In the genomic region with DNA sequence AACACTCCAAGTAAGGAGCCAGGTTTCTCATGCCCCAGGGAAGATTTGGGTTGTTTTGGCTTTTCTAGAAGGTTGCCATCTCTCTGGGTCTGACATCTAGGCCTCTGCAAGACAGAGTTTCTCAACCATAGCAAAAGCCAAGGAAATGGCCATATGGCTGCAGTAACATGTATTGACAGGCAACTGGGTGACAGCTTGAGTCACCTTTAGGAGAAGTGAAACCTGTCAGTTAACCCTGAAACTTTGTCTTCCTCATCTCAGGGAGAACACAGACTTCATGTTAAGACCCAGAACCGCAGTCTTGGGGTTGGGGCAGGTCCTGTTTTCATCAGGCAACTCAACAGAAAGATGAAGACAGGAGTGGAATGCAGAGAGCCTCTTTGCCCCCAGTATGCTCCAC, we compare ENCODE assay signal across 8 cellular contexts. TPM values are rescaled to one million over a fixed set of nuclear protein-coding genes. Genes with fewer than 3 reads are reported as not detected.
DNase-seq lines count a peak whose midpoint lies in the region; ATAC-seq and TF ChIP-seq lines count a peak whose summit lies in the region.

No MANE protein-coding gene starts in this region.

- peaks cover 0 to 6% of the 10 kb centered on the region in 2 donors for H3K4me1 ChIP-seq in esophagus (ENCODE audit: control insufficient read depth in 2 of 2, insufficient read depth in 2 of 2, low read length in 1 of 2)

- 43 to 53% methylated on average over 1 of the region's 1 CpG for WGBS in esophagus, 2 donors

- no peaks in the 10 kb centered on the region for H3K9me3 ChIP-seq in esophagus (ENCODE audit: control insufficient read depth in 2 of 2, insufficient read depth in 1 of 2, low read depth in 1 of 2, low read length in 1 of 2)

- peak; percentile 92 for ATAC-seq in GM21360 (IDR thresholded peaks at IDR 0.05; ENCODE audit: unreplicated experiment)
- peak; percentile 95 for ATAC-seq in HG03354 (IDR thresholded peaks at IDR 0.05; ENCODE audit: poor library complexity, severe bottlenecking, unreplicated experiment)

- DNase-seq in GM12865 (ENCODE audit: low read depth) (peak; percentile 94), SW 1271 (lab: John Stamatoyannopoulos, UW) (no peak), NCI-H2081 treated with DMSO at 0.1 percent for 48 hours (lab: John Stamatoyannopoulos, UW) (no peak), T-helper 9 cell (no peak)
- no peak for DNase-seq in activated CD4-positive, CD25-positive, alpha-beta regulatory T cell (lab: John Stamatoyannopoulos, UW)

- TF ChIP-seq CTCF in GM12865 (IDR thresholded peaks at IDR 0.05; ENCODE audit: insufficient read depth, low read depth, low read length, missing control alignments), result no peak

- H3K36me3 ChIP-seq in esophagus (ENCODE audit: control insufficient read depth in 2 of 2, insufficient read depth in 2 of 2, low read length in 1 of 2), result no peaks in the 10 kb centered on the region

- H3K4me3 ChIP-seq in GM12865 (ENCODE audit: low read depth, low read length), result no peak overlapping the region
- H3K4me3 ChIP-seq in esophagus (ENCODE audit: low read depth in 1 of 2, low read length in 2 of 2), result no peak overlapping the region

- no peaks in the 10 kb centered on the region for H3K27me3 ChIP-seq in esophagus (ENCODE audit: control insufficient read depth in 1 of 2, insufficient read depth in 2 of 2, low read length in 2 of 2)

- peak overlapping the region; percentile 86 to 89 for H3K27ac ChIP-seq in esophagus (ENCODE audit: low read depth in 2 of 2, low read length in 1 of 2)

RNA-seq across cellular contexts. Expression of gene PLBD1, which starts 46.0 kb away (rescaled TPM):
- 10 to 100 TPM; 38.7 to 43.5 TPM for polyA plus RNA-seq in esophagus
